In genomic region chr2:237535385-237536082, GRCh38 we compare ENCODE assay signal across 30 cellular contexts. TPM values are rescaled to one million over a fixed set of nuclear protein-coding genes. Genes with fewer than 3 reads are reported as not detected.
"Had no signal": no experiment of that assay in that cellular context is flagged by ENCODE, and none has a peak within 500 bp of the region (broad histone marks: within the 10 kb centered on the region; RNA-seq: fewer than 3 reads in every experiment).

No MANE protein-coding gene starts in this region.

- H3K9ac ChIP-seq: neural progenitor cell had no signal

- H3K4me3 ChIP-seq: coronary artery, heart left ventricle, mucosa of descending colon, neural progenitor cell, stomach, thoracic aorta, transverse colon had no signal

- H3K4me2 ChIP-seq: neural progenitor cell had no signal

- H3K9me3 ChIP-seq: heart left ventricle, mucosa of descending colon, stomach, thoracic aorta, transverse colon had no signal

- H2AFZ ChIP-seq: neural progenitor cell had no signal

- H3K4me1 ChIP-seq: neural progenitor cell had no signal

- H3K36me3 ChIP-seq: neural progenitor cell, thoracic aorta, transverse colon had no signal

- DNase-seq: effector CD4-positive, alpha-beta T cell; endodermal cell; heart left ventricle; hypothalamus; kidney glomerular epithelial cell; mucosa of descending colon; occipital lobe; stimulated activated CD4-positive, alpha-beta T cell treated with anti-CD3 and anti-CD28 coated beads, Interleukin-12 subunit alpha, Interleukin-12 subunit beta, amount 100 ng/mL, for 4 hours; stimulated activated naive CD4-positive, alpha-beta T cell; stomach; substantia nigra; transverse colon had no signal

- H3K27me3 ChIP-seq: heart left ventricle, neural progenitor cell, stomach, transverse colon had no signal

- H3K27ac ChIP-seq: coronary artery, heart left ventricle, neural progenitor cell, thoracic aorta, transverse colon had no signal

RNA-seq across cellular contexts. Expression of gene PRLH, which starts 30.8 kb away (rescaled TPM):
- total RNA-seq: chondrocyte; dermis microvascular lymphatic vessel endothelial cell; endodermal cell; endothelial cell of umbilical vein; fibroblast of lung; frontal cortex; glomerular endothelial cell; heart left ventricle; liver; lung microvascular endothelial cell; mesenteric fat pad; mucosa of descending colon; naive thymus-derived CD8-positive, alpha-beta T cell; occipital lobe; pulmonary artery endothelial cell; sciatic nerve; skeletal muscle tissue; stomach; thoracic aorta; transverse colon; urinary bladder had no signal
- polyA plus RNA-seq: endothelial cell of umbilical vein; esophagus; fibroblast of lung; heart left ventricle; liver; naive thymus-derived CD8-positive, alpha-beta T cell; stomach; urinary bladder had no signal

RNA-seq across cellular contexts. Expression of gene MLPH, which starts 48.5 kb away (rescaled TPM):
- total RNA-seq: dermis microvascular lymphatic vessel endothelial cell; endothelial cell of umbilical vein; naive thymus-derived CD8-positive, alpha-beta T cell; pulmonary artery endothelial cell; skeletal muscle tissue had no signal
- polyA plus RNA-seq: endothelial cell of umbilical vein; naive thymus-derived CD8-positive, alpha-beta T cell had no signal

RNA-seq across cellular contexts. Expression of gene RAB17, which starts 55.0 kb away (rescaled TPM):
- total RNA-seq: naive thymus-derived CD8-positive, alpha-beta T cell had no signal
- polyA plus RNA-seq: naive thymus-derived CD8-positive, alpha-beta T cell had no signal
